ENCODE assay signal across 14 cellular contexts in the genomic region with DNA sequence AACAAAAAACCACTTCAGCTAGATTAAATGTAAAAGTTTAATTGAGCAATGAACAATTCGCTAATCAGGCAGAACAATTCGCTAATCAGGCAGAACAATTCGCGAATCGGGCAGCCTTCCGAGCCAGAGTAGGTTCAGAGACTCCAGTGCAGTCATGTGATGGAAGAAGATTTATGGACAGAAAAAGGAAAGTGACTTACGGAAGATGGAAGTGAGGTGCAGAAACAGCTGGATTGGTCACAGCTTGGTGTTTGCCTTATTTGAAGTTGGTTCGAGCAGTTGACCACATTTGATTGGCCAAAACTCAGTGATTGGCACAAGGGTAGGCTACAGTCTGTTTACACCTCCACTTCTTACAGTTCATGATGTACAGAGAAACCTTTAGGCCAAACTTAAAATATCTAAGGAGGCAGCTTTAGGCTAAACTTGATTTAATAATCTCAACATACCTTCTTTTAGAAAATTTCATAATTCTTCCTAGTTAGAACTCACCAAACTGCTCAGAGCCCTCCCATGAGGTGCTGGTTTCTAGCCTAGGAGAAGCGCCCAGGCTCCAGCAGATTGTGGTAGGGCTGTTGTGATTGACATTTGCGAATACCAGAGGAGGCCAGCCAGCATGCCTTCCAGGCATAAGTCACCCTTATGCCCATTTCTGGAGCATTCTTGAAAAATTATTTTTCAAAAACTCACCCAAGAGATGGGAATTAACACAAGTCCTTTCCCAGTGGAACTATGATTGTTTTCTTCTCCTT. TPM values are rescaled to one million over a fixed set of nuclear protein-coding genes. Genes with fewer than 3 reads are reported as not detected.
DNase-seq lines count a peak whose midpoint lies in the region; ATAC-seq and TF ChIP-seq lines count a peak whose summit lies in the region.
"Had no signal": no experiment of that assay in that cellular context is flagged by ENCODE, and none has a peak within 500 bp of the region (broad histone marks: within the 10 kb centered on the region; RNA-seq: fewer than 3 reads in every experiment).

No MANE protein-coding gene starts in this region.

- no peaks in the 10 kb centered on the region for H3K36me3 ChIP-seq in heart right ventricle
- H3K36me3 ChIP-seq in subcutaneous abdominal adipose tissue (ENCODE audit: control insufficient read depth in 5 of 5, insufficient read depth in 5 of 5, low read length in 5 of 5) = no peaks in the 10 kb centered on the region

- ATAC-seq in heart right ventricle (peak; percentile 42 to 84 (median 70)), GM21381 (IDR thresholded peaks at IDR 0.05; ENCODE audit: unreplicated experiment) (no peak), GM19035 (IDR thresholded peaks at IDR 0.05; ENCODE audit: unreplicated experiment) (no peak)
- ATAC-seq: stimulated activated effector memory CD8-positive, alpha-beta T cell treated with anti-CD3 and anti-CD28 coated beads, Interleukin-12 subunit alpha, Interleukin-12 subunit beta, amount 100 ng/mL, for 72 hours had no signal

- no peak for TF ChIP-seq CTCF in heart right ventricle (IDR thresholded peaks at IDR 0.05)

- WGBS in heart right ventricle, 2 donors = 79% methylated on average over 10 of the region's 10 CpGs

- H3K9me3 ChIP-seq in heart right ventricle (no peaks in the 10 kb centered on the region), subcutaneous abdominal adipose tissue (ENCODE audit: control insufficient read depth in 5 of 5, low read length in 5 of 5) (no peaks in the 10 kb centered on the region)

- H3K27ac ChIP-seq in angular gyrus (ENCODE audit: low read depth, low read length) = peak overlapping the region; percentile 54
- peak overlapping the region in 9 of 10 donors; percentile 32 to 92 (median 67) for H3K27ac ChIP-seq in heart right ventricle
- H3K27ac ChIP-seq in subcutaneous abdominal adipose tissue (ENCODE audit: low read depth, low read length) = peak overlapping the region; percentile 29
- H3K27ac ChIP-seq: SK-N-MC had no signal

- peaks cover 0 to 59% (median 30%) of the 10 kb centered on the region in 9 donors for H3K4me1 ChIP-seq in heart right ventricle
- peaks cover 0 to 27% (median 18%) of the 10 kb centered on the region in 5 donors for H3K4me1 ChIP-seq in subcutaneous abdominal adipose tissue (ENCODE audit: control insufficient read depth in 5 of 5, insufficient read depth in 5 of 5, low read length in 5 of 5)

- H3K4me3 ChIP-seq in heart right ventricle = no peak overlapping the region
- no peak overlapping the region for H3K4me3 ChIP-seq in subcutaneous abdominal adipose tissue (ENCODE audit: low read depth in 1 of 5, low read length in 5 of 5)
- H3K4me3 ChIP-seq: SK-N-MC had no signal

- DNase-seq in HEK293T (ENCODE audit: extremely low spot score) (peak; percentile 53), heart right ventricle (peak in 1 of 2 donors; percentile 40), SW480 (ENCODE audit: low spot score) (no peak), HuH-7 (ENCODE audit: low spot score) (no peak)
- DNase-seq: activated T-cell treated with anti-CD3 and anti-CD28 coated beads, Interleukin-2, amount 50 U/mL, for 1 hour; Calu3; erythroblast; islet precursor cell had no signal

- H3K27me3 ChIP-seq in heart right ventricle = no peaks in the 10 kb centered on the region
- peaks cover 0 to 8% (median 0%) of the 10 kb centered on the region in 5 donors for H3K27me3 ChIP-seq in subcutaneous abdominal adipose tissue (ENCODE audit: control insufficient read depth in 5 of 5, insufficient read depth in 4 of 5, low read length in 5 of 5)

- POLR2A ChIA-PET in HEK293T (lab: Yijun Ruan, JAX) = interaction anchor here (1.3 kb wide), 1 partner anchor 152 kb away, joined by 3 read pairs; a partner anchor contains a TSS

- CTCF ChIA-PET in HEK293T (lab: Yijun Ruan, JAX) = interaction anchor here (1.2 to 3.6 kb wide), 3 partner anchors 10 to 125 kb away, joined by 4 to 15 read pairs (median 5); no protein-coding TSS in a partner anchor

- H3K9ac ChIP-seq in subcutaneous abdominal adipose tissue (ENCODE audit: low read length in 5 of 5) = no peak overlapping the region

- intact Hi-C loops in heart right ventricle (cut with DNase I) = loop anchor here in 1 of 10 donors (10.0 kb wide), 1 partner anchor 133 kb away; no protein-coding TSS in a partner anchor

TF ChIP-seq in HEK293T, 16 proteins besides CTCF, POLR2A, EP300 and RAD21:
- TF ChIP-seq, protein P1, sequence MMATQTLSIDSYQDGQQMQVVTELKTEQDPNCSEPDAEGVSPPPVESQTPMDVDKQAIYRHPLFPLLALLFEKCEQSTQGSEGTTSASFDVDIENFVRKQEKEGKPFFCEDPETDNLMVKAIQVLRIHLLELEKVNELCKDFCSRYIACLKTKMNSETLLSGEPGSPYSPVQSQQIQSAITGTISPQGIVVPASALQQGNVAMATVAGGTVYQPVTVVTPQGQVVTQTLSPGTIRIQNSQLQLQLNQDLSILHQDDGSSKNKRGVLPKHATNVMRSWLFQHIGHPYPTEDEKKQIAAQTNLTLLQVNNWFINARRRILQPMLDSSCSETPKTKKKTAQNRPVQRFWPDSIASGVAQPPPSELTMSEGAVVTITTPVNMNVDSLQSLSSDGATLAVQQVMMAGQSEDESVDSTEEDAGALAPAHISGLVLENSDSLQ (IDR thresholded peaks at IDR 0.05) = peak; percentile 94
- TF ChIP-seq FOXM1 (IDR thresholded peaks at IDR 0.05; ENCODE audit: borderline replicate concordance) = no peak
TF ChIP-seq in HEK293T: peak in this region for 1.

RNA-seq across cellular contexts. Expression of a gene that starts 22.8 kb away (rescaled TPM):
- total RNA-seq in heart right ventricle = 10 to 100 TPM in 4 of 10 donors, 1 to 10 TPM in 6; 2.6 to 13.8 (median 6.1) TPM
- polyA plus RNA-seq in heart right ventricle = 1 to 10 TPM; 2.2 to 3.0 TPM

RNA-seq across cellular contexts. Expression of a gene that starts 37.0 kb away (rescaled TPM):
- under 1 TPM in 7 of 10 donors, not detected in 3; 0.06 to 0.45 (median 0.19) TPM for total RNA-seq in heart right ventricle
- polyA plus RNA-seq in heart right ventricle = under 1 TPM in 1 of 2 donors, not detected in 1; 0.09 TPM

Comparison
In these comparisons a context has a peak if more than half of its experiments do, and no peak if none do; other contexts are left out.
1. ATAC-seq: peak in heart right ventricle (8 of 8); none in GM21381 (single experiment) and GM19035 (single experiment).
2. Peak in every context shown above with its lines, with median percentiles within 50 percentile points of each other: H3K27ac ChIP-seq.